33 cellular contexts compared by ENCODE assay signal in the genomic region with DNA sequence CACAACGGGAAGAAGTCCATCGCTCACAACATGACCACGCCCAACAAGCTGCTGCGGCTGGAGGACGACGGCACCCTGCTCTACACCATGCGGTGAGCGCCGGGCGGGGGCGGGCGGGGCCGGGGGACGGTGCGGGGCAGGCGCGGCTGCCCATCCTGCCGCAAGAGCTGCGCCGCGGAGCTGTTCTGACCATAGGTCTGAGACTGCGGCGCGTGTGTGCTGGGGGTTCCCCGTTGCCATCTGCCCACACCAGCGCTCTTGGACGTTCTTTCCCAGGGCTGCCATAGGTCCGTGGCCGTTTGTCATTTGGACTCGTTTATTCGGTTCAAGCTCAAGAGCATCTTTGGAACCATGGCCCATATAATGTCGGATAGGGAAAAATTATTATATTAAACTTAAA. TPM values are rescaled to one million over a fixed set of nuclear protein-coding genes. Genes with fewer than 3 reads are reported as not detected.
"Had no signal": no experiment of that assay in that cellular context is flagged by ENCODE, and none has a peak within 500 bp of the region (broad histone marks: within the 10 kb centered on the region; RNA-seq: fewer than 3 reads in every experiment).

No MANE protein-coding gene starts in this region.

- DNase-seq: activated CD4-positive, alpha-beta memory T cell treated with anti-CD3 and anti-CD28 coated beads, Interleukin-2, amount 10 ng/mL, durations not matched to agents 7 days and 5 days; activated CD4-positive, alpha-beta T cell treated with anti-CD3 and anti-CD28 coated beads for 1 hour; activated CD4-positive, alpha-beta T cell treated with anti-CD3 and anti-CD28 coated beads for 36 hours; activated CD4-positive, alpha-beta T cell treated with anti-CD3 and anti-CD28 coated beads for 48 hours; activated CD4-positive, alpha-beta T cell treated with anti-CD3 and anti-CD28 coated beads, Interleukin-2, amount 10 ng/mL, durations not matched to agents 7 days and 5 days; activated CD4-positive, alpha-beta T cell treated with anti-CD3 and anti-CD28 coated beads, Interleukin-2, amount 50 U/mL, for 48 hours; activated CD4-positive, CD25-positive, alpha-beta regulatory T cell; activated CD8-positive, alpha-beta memory T cell treated with anti-CD3 and anti-CD28 coated beads for 24 hours; activated CD8-positive, alpha-beta memory T cell treated with anti-CD3 and anti-CD28 coated beads, Interleukin-2, amount 10 ng/mL, durations not matched to agents 7 days and 5 days; activated CD8-positive, alpha-beta memory T cell treated with anti-CD3 and anti-CD28 coated beads, Interleukin-2, amount 50 U/mL, for 48 hours; activated CD8-positive, alpha-beta T cell treated with anti-CD3 and anti-CD28 coated beads, Interleukin-2, amount 10 ng/mL, durations not matched to agents 7 days and 5 days; activated effector memory CD4-positive, alpha-beta T cell treated with Interleukin-2 at 50 U/mL for 16 hours; activated gamma-delta T cell; activated naive CD4-positive, alpha-beta T cell treated with anti-CD3 and anti-CD28 coated beads, Interleukin-2, amount 10 ng/mL, durations not matched to agents 7 days and 5 days; activated naive CD4-positive, alpha-beta T cell treated with Interleukin-2 at 50 U/mL for 16 hours; activated naive CD8-positive, alpha-beta T cell treated with anti-CD3 and anti-CD28 coated beads, Interleukin-2, amount 10 ng/mL, durations not matched to agents 7 days and 5 days; activated naive CD8-positive, alpha-beta T cell treated with anti-CD3 and anti-CD28 coated beads, Interleukin-2, amount 50 U/mL, for 24 hours; activated T-cell treated with anti-CD3 and anti-CD28 coated beads, Interleukin-2, amount 50 U/mL, for 24 hours; activated T-cell treated with anti-CD3 and anti-CD28 coated beads, Interleukin-2, amount 50 U/mL, for 48 hours; amygdala; anterior cingulate cortex; brain microvascular endothelial cell; central memory CD4-positive, alpha-beta T cell; T-helper 1 cell; T-helper 2 cell; T-helper 9 cell; WERI-Rb-1 had no signal

- H3K36me3 ChIP-seq: ascending aorta, brain microvascular endothelial cell, breast epithelium, WERI-Rb-1 had no signal

- H3K27ac ChIP-seq: ascending aorta, brain microvascular endothelial cell, breast epithelium, WERI-Rb-1 had no signal

- H3K4me1 ChIP-seq: ascending aorta, breast epithelium had no signal

- ATAC-seq: activated CD4-positive, alpha-beta T cell treated with anti-CD3 and anti-CD28 coated beads for 36 hours; activated CD4-positive, CD25-positive, alpha-beta regulatory T cell treated with anti-CD3 and anti-CD28 coated beads, Interleukin-2, amount 50 U/mL, for 24 hours; activated CD8-positive, alpha-beta memory T cell treated with anti-CD3 and anti-CD28 coated beads, Interleukin-2, amount 10 ng/mL, durations not matched to agents 7 days and 5 days; activated CD8-positive, alpha-beta T cell treated with anti-CD3 and anti-CD28 coated beads, Interleukin-2, amount 10 ng/mL, durations not matched to agents 7 days and 5 days; activated naive CD8-positive, alpha-beta T cell treated with anti-CD3 and anti-CD28 coated beads, Interleukin-2, amount 50 U/mL, for 24 hours; WTC11 had no signal

- H3K4me3 ChIP-seq: ascending aorta, breast epithelium had no signal

- H3K27me3 ChIP-seq: ascending aorta, brain microvascular endothelial cell, breast epithelium had no signal

- H3K9me3 ChIP-seq: ascending aorta, breast epithelium had no signal

RNA-seq across cellular contexts. Expression of gene GABRA5, which starts 16.6 kb away (rescaled TPM):
- total RNA-seq: activated CD4-positive, alpha-beta memory T cell treated with anti-CD3 and anti-CD28 coated beads, Interleukin-2, amount 10 ng/mL, durations not matched to agents 7 days and 5 days; activated CD4-positive, alpha-beta T cell treated with anti-CD3 and anti-CD28 coated beads for 36 hours; activated CD4-positive, alpha-beta T cell treated with anti-CD3 and anti-CD28 coated beads, Interleukin-2, amount 10 ng/mL, durations not matched to agents 7 days and 5 days; activated CD8-positive, alpha-beta memory T cell treated with anti-CD3 and anti-CD28 coated beads, Interleukin-2, amount 10 ng/mL, durations not matched to agents 7 days and 5 days; activated CD8-positive, alpha-beta T cell treated with anti-CD3 and anti-CD28 coated beads, Interleukin-2, amount 10 ng/mL, durations not matched to agents 7 days and 5 days; activated naive CD8-positive, alpha-beta T cell treated with anti-CD3 and anti-CD28 coated beads, Interleukin-2, amount 10 ng/mL, durations not matched to agents 7 days and 5 days; activated T-helper 2 cell treated with anti-CD3 and anti-CD28 coated beads, Interferon-gamma antibody, Interleukin-2, Interleukin-4, amounts not matched to agents 10 μg/mL and 5 μg/mL and 100 μg/mL, durations not matched to agents 14 hours and 24 hours and 36 hours; ascending aorta; breast epithelium; cardiac septum had no signal
